ENCODE assay signal across 8 cellular contexts in genomic region chr2:64819774-64820688, GRCh38.
A peak's percentile ranks its signal among the peaks of the same experiment; 100 is the strongest.
DNase-seq lines count a peak whose midpoint lies in the region; ATAC-seq and TF ChIP-seq lines count a peak whose summit lies in the region.

No MANE protein-coding gene starts in this region.

- intact Hi-C loops in OCI-LY7 (cut with micrococcal nuclease; ENCODE audit: unreplicated experiment) = no loop called here

- POLR2A ChIA-PET in HEK293 (lab: Yijun Ruan, JAX) = interaction anchor here (1.3 kb wide), 1 partner anchor 69 kb away, joined by 4 read pairs; no protein-coding TSS in a partner anchor
- POLR2A ChIA-PET in OCI-LY7 (lab: Charles Lee) = interaction anchor here (0.6 to 1.2 kb wide), 6 partner anchors 39 to 456 kb away, joined by 3 to 6 read pairs (median 4); no protein-coding TSS in a partner anchor

- H3K36me3 ChIP-seq in HEK293 (ENCODE audit: control insufficient read depth in 2 of 2, insufficient read depth in 1 of 2, low read length in 2 of 2) = no peaks in the 10 kb centered on the region
- no peaks in the 10 kb centered on the region for H3K36me3 ChIP-seq in OCI-LY7 (ENCODE audit: insufficient read depth, low read length)
- H3K36me3 ChIP-seq in endodermal cell (ENCODE audit: control insufficient read depth, insufficient read depth, low read length) = no peaks in the 10 kb centered on the region

- in situ Hi-C loops in GM13977 (cut with MboI; ENCODE audit: low pct_unique_long_range_greater_than_20kb, low sequenced_read_pairs, unreplicated experiment) = no loop called here

- H3K9me3 Mint-ChIP-seq in activated naive CD8-positive, alpha-beta T cell treated with anti-CD3 and anti-CD28 coated beads, Interleukin-2, amount 50 U/mL, for 24 hours = no peaks in the 10 kb centered on the region
- no peaks in the 10 kb centered on the region for H3K9me3 Mint-ChIP-seq in endodermal cell

- H3K27ac ChIP-seq in HEK293 (ENCODE audit: extremely low read depth, low read depth, low read length) (no peak overlapping the region), OCI-LY7 (ENCODE audit: low read depth, low read length, poor library complexity, severe bottlenecking) (no peak overlapping the region), endodermal cell (ENCODE audit: low read depth, low read length) (no peak overlapping the region)

- H3K4me3 ChIP-seq in HEK293 (ENCODE audit: low read depth, low read length) = no peak overlapping the region
- peak overlapping the region; percentile 36 for H3K4me3 ChIP-seq in OCI-LY7 (ENCODE audit: low read depth, low read length, poor library complexity, severe bottlenecking)
- H3K4me3 ChIP-seq in endodermal cell (ENCODE audit: low read length) = no peak overlapping the region

- CTCF ChIA-PET in HEK293 (lab: Yijun Ruan, JAX) (interaction anchor here (1.0 to 1.2 kb wide), 3 partner anchors 11 to 174 kb away, joined by 3 to 5 read pairs (median 3); no protein-coding TSS in a partner anchor), OCI-LY7 (lab: Charles Lee; ENCODE audit: unreplicated experiment) (interaction anchor here (0.5 to 1.1 kb wide), 2 partner anchors 166 to 205 kb away, joined by 3 read pairs; partner anchors contain the start of gene SERTAD2)

- ATAC-seq in activated naive CD8-positive, alpha-beta T cell treated with anti-CD3 and anti-CD28 coated beads, Interleukin-2, amount 50 U/mL, for 24 hours = peak; percentile 87

- 87 to 95% methylated on average over 4 to 11 of the region's 11 CpGs for WGBS in endodermal cell (ENCODE audit: insufficient coverage in 1 of 2, insufficient read length in 1 of 2), 2 experiments

- H3K9me2 ChIP-seq in OCI-LY7 (ENCODE audit: insufficient read depth, low read length) = no peaks in the 10 kb centered on the region

- BruUV-seq in OCI-LY7 (replicated peaks; lab: Mats Ljungman, UMichigan) = no TSS peak

- no peaks in the 10 kb centered on the region for H3K36me3 Mint-ChIP-seq in activated naive CD8-positive, alpha-beta T cell treated with anti-CD3 and anti-CD28 coated beads, Interleukin-2, amount 50 U/mL, for 24 hours (ENCODE audit: low read depth)
- no peaks in the 10 kb centered on the region for H3K36me3 Mint-ChIP-seq in endodermal cell (ENCODE audit: low read depth)

- peak overlapping the region; percentile 92 for H2AFZ ChIP-seq in OCI-LY7 (ENCODE audit: low read length)

- H3K27me3 Mint-ChIP-seq in activated naive CD8-positive, alpha-beta T cell treated with anti-CD3 and anti-CD28 coated beads, Interleukin-2, amount 50 U/mL, for 24 hours = no peaks in the 10 kb centered on the region
- H3K27me3 Mint-ChIP-seq in endodermal cell (ENCODE audit: insufficient read depth) = no peaks in the 10 kb centered on the region

- H3K79me2 ChIP-seq in OCI-LY7 (ENCODE audit: insufficient read depth, low read depth, low read length) = no peaks in the 10 kb centered on the region

- H3K27ac Mint-ChIP-seq in activated naive CD8-positive, alpha-beta T cell treated with anti-CD3 and anti-CD28 coated beads, Interleukin-2, amount 50 U/mL, for 24 hours = peak overlapping the region; percentile 95
- no peak overlapping the region for H3K27ac Mint-ChIP-seq in endodermal cell

- no peak overlapping the region for H3K9ac ChIP-seq in endodermal cell (ENCODE audit: extremely low read depth, low read length, poor library complexity, severe bottlenecking)

- H3K9me3 ChIP-seq in HEK293 (ENCODE audit: control insufficient read depth, insufficient read depth, low read depth, low read length) (no peaks in the 10 kb centered on the region), OCI-LY7 (ENCODE audit: low read length) (no peaks in the 10 kb centered on the region), endodermal cell (ENCODE audit: control insufficient read depth, low read length) (no peaks in the 10 kb centered on the region)

- H4K20me1 ChIP-seq in OCI-LY7 (ENCODE audit: insufficient read depth, low read length) = no peaks in the 10 kb centered on the region

- no peaks in the 10 kb centered on the region for H3K27me3 ChIP-seq in endodermal cell (ENCODE audit: control insufficient read depth, insufficient read depth, low read length, poor library complexity, severe bottlenecking)

- DNase-seq in GM13977 (ENCODE audit: low spot score) (peak; percentile 23), OCI-LY7 (ENCODE audit: low spot score) (peak; percentile 51), NCI-H1930 (lab: John Stamatoyannopoulos, UW) (no peak), NCI-H1436 treated with DMSO at 0.1 percent for 48 hours (lab: John Stamatoyannopoulos, UW) (no peak), endodermal cell (no peak)
- peak; percentile 30 for DNase-seq in activated naive CD8-positive, alpha-beta T cell treated with anti-CD3 and anti-CD28 coated beads, Interleukin-2, amount 50 U/mL, for 24 hours
- peak; percentile 30 for DNase-seq in stimulated activated CD8-positive, alpha-beta memory T cell treated with anti-CD3 and anti-CD28 coated beads, Interleukin-4, amount 100 ng/mL, for 24 hours (ENCODE audit: low read depth)

- H3K4me1 ChIP-seq in HEK293 (ENCODE audit: control insufficient read depth, insufficient read depth, low read length) = no peaks in the 10 kb centered on the region
- H3K4me1 ChIP-seq in OCI-LY7 (ENCODE audit: insufficient read depth, low read length, poor library complexity, severe bottlenecking) = peaks cover 24% of the 10 kb centered on the region
- peaks cover 4% of the 10 kb centered on the region for H3K4me1 ChIP-seq in endodermal cell (ENCODE audit: control insufficient read depth, insufficient read depth, low read length)

- peaks cover 35% of the 10 kb centered on the region for H3K4me1 Mint-ChIP-seq in activated naive CD8-positive, alpha-beta T cell treated with anti-CD3 and anti-CD28 coated beads, Interleukin-2, amount 50 U/mL, for 24 hours
- H3K4me1 Mint-ChIP-seq in endodermal cell = peaks cover 9% of the 10 kb centered on the region

- TF ChIP-seq CTCF in GM13977 (IDR thresholded peaks at IDR 0.05; ENCODE audit: extremely low read depth, insufficient read depth, missing control alignments) (no peak), HEK293 (tag by site-specific recombination; IDR thresholded peaks at IDR 0.05) (no peak), OCI-LY7 (conservative IDR thresholded peaks at IDR 0.05; ENCODE audit: low read length) (no peak), endodermal cell (conservative IDR thresholded peaks at IDR 0.05) (no peak)

- H3K4me3 Mint-ChIP-seq in activated naive CD8-positive, alpha-beta T cell treated with anti-CD3 and anti-CD28 coated beads, Interleukin-2, amount 50 U/mL, for 24 hours = peak overlapping the region; percentile 71
- no peak overlapping the region for H3K4me3 Mint-ChIP-seq in endodermal cell

- H3K4me2 ChIP-seq in OCI-LY7 (ENCODE audit: low read length) = peak overlapping the region; percentile 62

TF ChIP-seq in HEK293, 187 proteins besides CTCF, POLR2A, EP300 and RAD21:
- TF ChIP-seq ZNF660 (tag by site-specific recombination; IDR thresholded peaks at IDR 0.05) (no peak), KLF17 (tag by site-specific recombination; IDR thresholded peaks at IDR 0.05) (no peak), ZFHX2 (tag by site-specific recombination; conservative IDR thresholded peaks at IDR 0.05) (no peak), ZNF449 (tag by site-specific recombination; IDR thresholded peaks at IDR 0.05) (0 out of 2 replicates have a peak, but pooled peaks have one; percentile 21), ZFP37 (tag by site-specific recombination; IDR thresholded peaks at IDR 0.05) (no peak)

Comparison
In these comparisons a context has a peak if more than half of its experiments do, and no peak if none do; other contexts are left out.
1. DNase-seq: peak in GM13977 (single experiment), OCI-LY7 (single experiment), activated naive CD8-positive, alpha-beta T cell treated with anti-CD3 and anti-CD28 coated beads, Interleukin-2, amount 50 U/mL, for 24 hours (single experiment) and stimulated activated CD8-positive, alpha-beta memory T cell treated with anti-CD3 and anti-CD28 coated beads, Interleukin-4, amount 100 ng/mL, for 24 hours (single experiment); none in NCI-H1930 (0 of 2), NCI-H1436 treated with DMSO at 0.1 percent for 48 hours (single experiment) and endodermal cell (single experiment).